Comparison of ENCODE assay signal across 1 cellular context in the genomic region with DNA sequence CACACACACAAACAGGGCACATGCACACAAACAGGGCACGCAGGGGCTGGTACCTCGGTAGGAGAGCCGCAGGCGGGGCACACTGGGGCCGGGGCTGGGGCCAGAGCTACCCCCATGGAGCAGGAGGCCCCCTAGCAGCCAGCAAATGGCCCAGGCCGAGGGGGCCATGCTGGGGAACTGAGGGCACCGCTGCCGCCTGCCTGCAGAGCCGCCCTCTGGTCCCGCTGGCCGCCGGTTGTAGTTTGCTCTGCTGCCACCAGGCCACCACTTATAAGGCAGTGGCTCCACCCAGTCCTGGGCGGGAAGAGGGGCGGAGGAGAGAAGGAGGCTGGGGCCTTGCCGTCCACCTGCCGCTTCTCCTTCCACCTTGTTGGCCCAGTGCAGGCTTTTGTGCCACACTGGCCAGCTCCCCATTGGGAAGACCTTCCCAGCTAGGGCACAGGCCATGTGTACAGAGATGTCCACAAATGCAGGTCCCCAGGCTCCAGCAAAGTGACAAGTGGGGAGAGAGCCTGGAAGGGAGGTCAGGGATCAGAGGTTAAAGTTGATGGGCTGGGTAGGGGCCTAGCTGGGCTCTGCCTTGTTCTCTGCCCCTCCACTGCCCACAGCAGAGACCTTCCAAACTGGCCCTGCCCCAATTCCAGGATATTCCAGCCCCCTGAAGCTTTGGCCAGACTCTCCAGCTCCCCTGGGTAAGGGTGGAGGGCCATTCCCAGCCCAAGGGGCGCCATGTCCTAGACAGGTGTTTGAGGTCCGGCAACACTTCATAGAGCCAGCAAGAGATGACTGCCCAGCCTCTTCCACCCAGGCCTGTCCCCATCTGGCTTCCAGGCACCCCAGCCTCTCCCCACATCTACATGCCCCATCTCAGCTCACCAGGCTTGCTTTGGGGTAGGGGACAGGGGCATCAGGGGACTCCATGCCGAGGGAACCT.
A peak's percentile ranks its signal among the peaks of the same experiment; 100 is the strongest.
TF ChIP-seq lines count a peak whose summit lies in the region.

Gene SEMA3G, minus strand, starts transcription at position 244 of the 934 bp plus-strand sequence. Its CDS starts 76 bp downstream, at position 168.

TF ChIP-seq in GM23338, 12 proteins besides CTCF, POLR2A, EP300 and RAD21 (continued from another document):
- TF ChIP-seq JUNB (IDR thresholded peaks at IDR 0.05; ENCODE audit: unreplicated experiment), result no peak
- peak; percentile 90 for TF ChIP-seq ZNF462 (CRISPR knock-in tag; IDR thresholded peaks at IDR 0.05)
- peak; percentile 65 for TF ChIP-seq POLR2AphosphoS5 (IDR thresholded peaks at IDR 0.05; ENCODE audit: low read depth)
- no peak for TF ChIP-seq ZNF331 (CRISPR knock-in tag; IDR thresholded peaks at IDR 0.05; ENCODE audit: low read depth)
- TF ChIP-seq, protein P1, sequence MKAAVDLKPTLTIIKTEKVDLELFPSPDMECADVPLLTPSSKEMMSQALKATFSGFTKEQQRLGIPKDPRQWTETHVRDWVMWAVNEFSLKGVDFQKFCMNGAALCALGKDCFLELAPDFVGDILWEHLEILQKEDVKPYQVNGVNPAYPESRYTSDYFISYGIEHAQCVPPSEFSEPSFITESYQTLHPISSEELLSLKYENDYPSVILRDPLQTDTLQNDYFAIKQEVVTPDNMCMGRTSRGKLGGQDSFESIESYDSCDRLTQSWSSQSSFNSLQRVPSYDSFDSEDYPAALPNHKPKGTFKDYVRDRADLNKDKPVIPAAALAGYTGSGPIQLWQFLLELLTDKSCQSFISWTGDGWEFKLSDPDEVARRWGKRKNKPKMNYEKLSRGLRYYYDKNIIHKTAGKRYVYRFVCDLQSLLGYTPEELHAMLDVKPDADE (IDR thresholded peaks at IDR 0.05), result no peak
